9 cellular contexts compared by ENCODE assay signal in genomic region chr10:16787361-16787791, GRCh38. TPM values are rescaled to one million over a fixed set of nuclear protein-coding genes. Genes with fewer than 3 reads are reported as not detected.
DNase-seq lines count a peak whose midpoint lies in the region; ATAC-seq, FAIRE-seq and TF ChIP-seq lines count a peak whose summit lies in the region.
"Had no signal": no experiment of that assay in that cellular context is flagged by ENCODE, and none has a peak within 500 bp of the region (broad histone marks: within the 10 kb centered on the region; RNA-seq: fewer than 3 reads in every experiment).

No MANE protein-coding gene starts in this region.

- no peaks in the 10 kb centered on the region for H3K9me3 Mint-ChIP-seq in osteocyte (ENCODE audit: unreplicated experiment)

- no peaks in the 10 kb centered on the region for H3K27me3 Mint-ChIP-seq in osteocyte (ENCODE audit: unreplicated experiment)

- peaks cover 5% of the 10 kb centered on the region for H3K36me3 Mint-ChIP-seq in osteocyte (ENCODE audit: unreplicated experiment)

- ATAC-seq in HG03097 (IDR thresholded peaks at IDR 0.05; ENCODE audit: low FRiP score, unreplicated experiment) (peak; percentile 63), HG03039 (IDR thresholded peaks at IDR 0.05; ENCODE audit: unreplicated experiment) (no peak)

- TF ChIP-seq POLR2A in GM12891 (IDR thresholded peaks at IDR 0.05; ENCODE audit: low read depth, low read length), result no peak

- no peak overlapping the region for H3K4me3 Mint-ChIP-seq in osteocyte (ENCODE audit: unreplicated experiment)

- peaks cover 12% of the 10 kb centered on the region for H3K4me1 Mint-ChIP-seq in osteocyte (ENCODE audit: unreplicated experiment)

- no peak for DNase-seq in GM12891 (ENCODE audit: insufficient read length, low spot score)
- peak; percentile 25 for DNase-seq in activated CD8-positive, alpha-beta memory T cell treated with anti-CD3 and anti-CD28 coated beads, Interleukin-2, amount 50 U/mL, for 24 hours (ENCODE audit: extremely low read depth)
- peak; percentile 68 for DNase-seq in osteocyte (ENCODE audit: extremely low spot score, unreplicated experiment)
- no peak for DNase-seq in NCI-H146 (lab: John Stamatoyannopoulos, UW)
- DNase-seq in H4 (ENCODE audit: low spot score), result no peak
- no peak for DNase-seq in MV-4-11 (lab: John Stamatoyannopoulos, UW)
- DNase-seq: HCEC 1CT had no signal

- FAIRE-seq in GM12891 (lab: Jason Lieb, UNC), result no peak

- TF ChIP-seq CTCF in osteocyte (IDR thresholded peaks at IDR 0.05), result no peak

- H3K27ac Mint-ChIP-seq in osteocyte (ENCODE audit: unreplicated experiment), result no peak overlapping the region

TF ChIP-seq in GM12891, 5 proteins besides CTCF, POLR2A, EP300 and RAD21:
- TF ChIP-seq SPI1 (IDR thresholded peaks at IDR 0.05; ENCODE audit: low read depth, low read length) (0 out of 2 replicates have a peak, but pooled peaks have one; percentile 3), POLR2AphosphoS5 (IDR thresholded peaks at IDR 0.05; ENCODE audit: low read depth, low read length) (no peak)

RNA-seq across cellular contexts. Expression of gene RSU1, which starts 29.8 kb away (rescaled TPM):
- polyA plus RNA-seq in GM12891 (2012; ENCODE audit: low read depth, missing spikeins), result 29.0 TPM
- total RNA-seq in osteocyte, result 92.0 and 99.0 TPM in 2 replicates
- total RNA-seq in H4 (2014; rRNA removed; shearing (Covaris generic)), result 36.6 and 44.1 TPM in 2 replicates

Comparison
In these comparisons a context has a peak if more than half of its experiments do, and no peak if none do; other contexts are left out.
1. DNase-seq: peak in activated CD8-positive, alpha-beta memory T cell treated with anti-CD3 and anti-CD28 coated beads, Interleukin-2, amount 50 U/mL, for 24 hours (single experiment) and osteocyte (single experiment); none in GM12891 (single experiment), NCI-H146 (single experiment), H4 (single experiment) and MV-4-11 (single experiment).